Comparison of ENCODE assay signal across 15 cellular contexts in genomic region chr22:45332001-45332400, GRCh38. TPM values are rescaled to one million over a fixed set of nuclear protein-coding genes. Genes with fewer than 3 reads are reported as not detected.
DNase-seq lines count a peak whose midpoint lies in the region; ATAC-seq and TF ChIP-seq lines count a peak whose summit lies in the region.
"Had no signal": no experiment of that assay in that cellular context is flagged by ENCODE, and none has a peak within 500 bp of the region (broad histone marks: within the 10 kb centered on the region; RNA-seq: fewer than 3 reads in every experiment).

No MANE protein-coding gene starts in this region.

- no peaks in the 10 kb centered on the region for H3K9me3 ChIP-seq in heart left ventricle
- no peaks in the 10 kb centered on the region for H3K9me3 ChIP-seq in skeletal muscle tissue (ENCODE audit: control insufficient read depth in 3 of 3, low read length in 3 of 3)
- H3K9me3 ChIP-seq: A549, Caco-2 had no signal

- no peaks in the 10 kb centered on the region for H3K36me3 Mint-ChIP-seq in glutamatergic neuron (ENCODE audit: unreplicated experiment)

- peaks cover 0 to 53% (median 30%) of the 10 kb centered on the region in 12 donors for H3K4me1 ChIP-seq in heart left ventricle
- H3K4me1 ChIP-seq in skeletal muscle tissue (ENCODE audit: control insufficient read depth in 3 of 3, insufficient read depth in 3 of 3, low read length in 3 of 3), result peaks cover 57 to 81% (median 80%) of the 10 kb centered on the region in 3 donors
- H3K4me1 ChIP-seq: A549, Caco-2 had no signal

- 90 to 97% (median 94%) methylated on average over 6 to 7 of the region's 7 CpGs for WGBS in heart left ventricle, 4 donors

- H3K27me3 Mint-ChIP-seq in glutamatergic neuron (ENCODE audit: unreplicated experiment), result peaks cover 9% of the 10 kb centered on the region
- H3K27me3 Mint-ChIP-seq: CD4-positive, alpha-beta T cell had no signal

- peaks cover 0 to 83% (median 53%) of the 10 kb centered on the region in 9 donors for H3K36me3 ChIP-seq in heart left ventricle
- peaks cover 12 to 17% (median 17%) of the 10 kb centered on the region in 3 donors for H3K36me3 ChIP-seq in skeletal muscle tissue (ENCODE audit: control insufficient read depth in 3 of 3, insufficient read depth in 3 of 3, low read length in 3 of 3)

- H3K4me3 Mint-ChIP-seq in glutamatergic neuron (ENCODE audit: unreplicated experiment), result no peak overlapping the region
- H3K4me3 Mint-ChIP-seq: CD4-positive, alpha-beta T cell; H9 had no signal

- peak overlapping the region; percentile 33 for H3K27ac Mint-ChIP-seq in glutamatergic neuron (ENCODE audit: unreplicated experiment)
- H3K27ac Mint-ChIP-seq: CD4-positive, alpha-beta T cell had no signal

- DNase-seq in cardiac septum (ENCODE audit: low spot score) (peak; percentile 53), heart left ventricle (no peak), glutamatergic neuron (no peak), NCI-H2029 treated with DMSO at 0.1 percent for 48 hours (lab: John Stamatoyannopoulos, UW) (no peak)
- DNase-seq in activated naive CD4-positive, alpha-beta T cell (lab: John Stamatoyannopoulos, UW), result no peak
- DNase-seq: AML-193; Caco-2; CD4-positive, alpha-beta T cell; H9 had no signal

- H3K4me1 Mint-ChIP-seq in glutamatergic neuron (ENCODE audit: low read depth, unreplicated experiment), result peaks cover 12% of the 10 kb centered on the region
- H3K4me1 Mint-ChIP-seq: H9 had no signal

- peaks cover 16% of the 10 kb centered on the region for H3K9me3 Mint-ChIP-seq in glutamatergic neuron (ENCODE audit: unreplicated experiment)
- H3K9me3 Mint-ChIP-seq: CD4-positive, alpha-beta T cell; H9 had no signal

- H3K27me3 ChIP-seq in heart left ventricle, result no peaks in the 10 kb centered on the region
- no peaks in the 10 kb centered on the region for H3K27me3 ChIP-seq in skeletal muscle tissue (ENCODE audit: control insufficient read depth in 3 of 3, insufficient read depth in 3 of 3, low read length in 3 of 3)

- intact Hi-C loops in cardiac septum (cut with DNase I), result no loop called here
- intact Hi-C loops in heart left ventricle (cut with DNase I), result loop anchor here in 1 of 10 donors (10.0 kb wide), 1 partner anchor 57 kb away; no protein-coding TSS in a partner anchor

- TF ChIP-seq CTCF in heart left ventricle (IDR thresholded peaks at IDR 0.05) (no peak), glutamatergic neuron (IDR thresholded peaks at IDR 0.05; ENCODE audit: partially characterized antibody, unreplicated experiment) (no peak)

- H3K27ac ChIP-seq in heart left ventricle, result no peak overlapping the region
- peak overlapping the region; percentile 13 for H3K27ac ChIP-seq in skeletal muscle tissue (ENCODE audit: low read depth, low read length)
- H3K27ac ChIP-seq: 22Rv1, A549 had no signal

- peak overlapping the region in 1 of 3 donors; percentile 45 for H3K9ac ChIP-seq in skeletal muscle tissue (ENCODE audit: low read depth in 1 of 3, low read length in 3 of 3)

- H3K4me3 ChIP-seq in heart left ventricle (no peak overlapping the region), skeletal muscle tissue (ENCODE audit: low read length in 3 of 3) (peak overlapping the region in 1 of 3 donors; percentile 35)
- H3K4me3 ChIP-seq: A549 had no signal

- no peak for ATAC-seq in heart left ventricle
- no peak for ATAC-seq in activated CD4-positive, CD25-positive, alpha-beta regulatory T cell treated with anti-CD3 and anti-CD28 coated beads, Interleukin-2, amount 50 U/mL, for 24 hours
- ATAC-seq: A549, HepG2 had no signal

- TF ChIP-seq POLR2A in heart left ventricle (IDR thresholded peaks at IDR 0.05), result no peak

RNA-seq across cellular contexts. Expression of gene FAM118A, which starts 22.3 kb away (rescaled TPM):
- 15.6 TPM for total RNA-seq in cardiac septum
- 10 to 100 TPM in 6 of 9 donors, 1 to 10 TPM in 3; 4.0 to 46.8 (median 15.0) TPM for total RNA-seq in heart left ventricle
- polyA plus RNA-seq in heart left ventricle, result 10 to 100 TPM; 13.1 to 17.4 TPM
- total RNA-seq in glutamatergic neuron (ENCODE audit: unreplicated experiment), result 28.0 TPM
- total RNA-seq in skeletal muscle tissue, result 17.2 TPM

RNA-seq across cellular contexts. Expression of gene UPK3A, which starts 47.3 kb away (rescaled TPM):
- total RNA-seq in cardiac septum (0.40 TPM), heart left ventricle (under 1 TPM in 2 of 9 donors, not detected in 7; 0.34 to 0.45 TPM), glutamatergic neuron (ENCODE audit: unreplicated experiment) (not detected), skeletal muscle tissue (not detected)
- under 1 TPM in 1 of 2 donors, not detected in 1; 0.15 TPM for polyA plus RNA-seq in heart left ventricle
- total RNA-seq: CD4-positive, alpha-beta T cell; H9 had no signal
- polyA plus RNA-seq: A549, BJ had no signal
